ENCODE assay signal across 1 cellular context in the genomic region with DNA sequence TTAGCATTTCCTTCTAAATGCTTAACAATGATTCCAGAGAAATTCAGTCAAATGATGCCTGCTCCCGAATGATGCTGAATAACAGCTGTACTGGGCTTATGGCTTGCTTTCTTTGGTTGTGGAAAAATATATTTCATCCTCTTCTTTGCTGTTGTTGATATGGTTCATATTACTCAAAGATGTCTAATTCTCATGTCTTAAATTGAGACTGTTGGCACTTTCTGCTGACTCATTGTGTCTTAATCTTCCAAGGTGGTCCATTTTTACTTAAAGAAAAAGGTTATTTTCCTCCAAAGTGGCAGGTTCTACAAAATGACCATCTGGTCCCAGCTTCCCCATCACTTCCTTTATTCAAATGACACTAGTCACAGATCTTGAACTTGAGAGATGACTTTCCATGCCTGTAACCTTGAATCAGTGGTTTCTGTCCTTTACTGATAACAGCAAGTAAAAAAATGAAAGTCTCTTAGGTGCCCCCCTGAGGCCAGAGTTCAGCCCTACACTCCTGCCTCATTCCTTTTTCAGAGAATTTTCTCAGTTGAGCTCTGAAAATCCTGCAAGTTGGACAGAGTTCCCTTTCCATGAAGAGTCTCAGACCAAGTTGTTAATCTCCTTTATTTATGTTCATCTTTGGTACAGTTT.
TF ChIP-seq lines count a peak whose summit lies in the region.

No MANE protein-coding gene starts in this region.

TF ChIP-seq in H1, 55 proteins besides CTCF, POLR2A, EP300 and RAD21:
- TF ChIP-seq TCF12 (IDR thresholded peaks at IDR 0.05; ENCODE audit: low read depth, low read length) (no peak), SAP30 (IDR thresholded peaks at IDR 0.05; ENCODE audit: insufficient read depth, insufficient replicate concordance, low read length) (no peak), MAX (IDR thresholded peaks at IDR 0.05) (no peak), CHD7 (IDR thresholded peaks at IDR 0.05; ENCODE audit: insufficient replicate concordance, low read length) (no peak), RXRA (IDR thresholded peaks at IDR 0.05; ENCODE audit: insufficient read depth, low read depth, low read length) (no peak), SP2 (IDR thresholded peaks at IDR 0.05; ENCODE audit: low read length) (no peak), MAFK (IDR thresholded peaks at IDR 0.05; ENCODE audit: low read depth, low read length) (peak; percentile 63), BACH1 (IDR thresholded peaks at IDR 0.05; ENCODE audit: low read length) (peak; percentile 63), KDM1A (IDR thresholded peaks at IDR 0.05; ENCODE audit: borderline replicate concordance, low read length) (no peak)
TF ChIP-seq in H1: peak in this region for 2.
